Comparison of ENCODE assay signal across 26 cellular contexts in genomic region chr7:82393821-82394220, GRCh38.
"Had no signal": no experiment of that assay in that cellular context is flagged by ENCODE, and none has a peak within 500 bp of the region (broad histone marks: within the 10 kb centered on the region; RNA-seq: fewer than 3 reads in every experiment).

No MANE protein-coding gene starts in this region.

- H3K4me1 Mint-ChIP-seq: stimulated activated effector memory CD8-positive, alpha-beta T cell treated with anti-CD3 and anti-CD28 coated beads, Interleukin-12 subunit alpha, Interleukin-12 subunit beta, amount 100 ng/mL, for 72 hours; stimulated activated naive B cell treated with anti-CD40 and anti-IgM and Interleukin-4, amounts not matched to agents 10 μg/mL and 1 μg/mL and 100 μg/mL, for 72 hours had no signal

- H3K9ac ChIP-seq: neural progenitor cell, parathyroid adenoma had no signal

- H3K27ac Mint-ChIP-seq: nephron; neural progenitor cell; progenitor cell of endocrine pancreas; stimulated activated effector memory CD8-positive, alpha-beta T cell treated with anti-CD3 and anti-CD28 coated beads, Interleukin-12 subunit alpha, Interleukin-12 subunit beta, amount 100 ng/mL, for 72 hours; stimulated activated naive B cell treated with anti-CD40 and anti-IgM and Interleukin-4, amounts not matched to agents 10 μg/mL and 1 μg/mL and 100 μg/mL, for 72 hours; stimulated activated naive CD8-positive, alpha-beta T cell treated with anti-CD3 and anti-CD28 coated beads, Interleukin-15, Interleukin-2, amounts not matched to agents 100 ng/mL and 50 ng/mL, for 24 hours had no signal

- H3K27ac ChIP-seq: neural progenitor cell, ovary, parathyroid adenoma, right lobe of liver, sigmoid colon, stomach, thoracic aorta, thyroid gland, tibial nerve, upper lobe of left lung, vagina had no signal

- H3K79me2 ChIP-seq: parathyroid adenoma had no signal

- H2AFZ ChIP-seq: neural progenitor cell, parathyroid adenoma had no signal

- H3K36me3 ChIP-seq: neural progenitor cell, ovary, right lobe of liver, sigmoid colon, stomach, thoracic aorta, thyroid gland, tibial nerve, upper lobe of left lung, vagina had no signal

- H3K4me1 ChIP-seq: parathyroid adenoma, right lobe of liver, stomach, thyroid gland, tibial nerve, upper lobe of left lung, vagina had no signal

- H3K36me3 Mint-ChIP-seq: neural progenitor cell; stimulated activated effector memory CD8-positive, alpha-beta T cell treated with anti-CD3 and anti-CD28 coated beads, Interleukin-12 subunit alpha, Interleukin-12 subunit beta, amount 100 ng/mL, for 72 hours; stimulated activated naive B cell treated with anti-CD40 and anti-IgM and Interleukin-4, amounts not matched to agents 10 μg/mL and 1 μg/mL and 100 μg/mL, for 72 hours had no signal

- H3K27me3 ChIP-seq: neural progenitor cell, ovary, right lobe of liver, sigmoid colon, stomach, thyroid gland, tibial nerve, upper lobe of left lung, vagina had no signal

- H3K27me3 Mint-ChIP-seq: progenitor cell of endocrine pancreas; stimulated activated naive B cell treated with anti-CD40 and anti-IgM and Interleukin-4, amounts not matched to agents 10 μg/mL and 1 μg/mL and 100 μg/mL, for 72 hours; stimulated activated naive CD8-positive, alpha-beta T cell treated with anti-CD3 and anti-CD28 coated beads, Interleukin-15, Interleukin-2, amounts not matched to agents 100 ng/mL and 50 ng/mL, for 24 hours had no signal

- H3K4me2 ChIP-seq: neural progenitor cell had no signal

- H3K9me3 ChIP-seq: ovary, psoas muscle, right lobe of liver, sigmoid colon, stomach, thoracic aorta, thyroid gland, upper lobe of left lung, vagina had no signal

- H3K4me3 Mint-ChIP-seq: nephron; neural progenitor cell; stimulated activated effector memory CD8-positive, alpha-beta T cell treated with anti-CD3 and anti-CD28 coated beads, Interleukin-12 subunit alpha, Interleukin-12 subunit beta, amount 100 ng/mL, for 72 hours; stimulated activated naive B cell treated with anti-CD40 and anti-IgM and Interleukin-4, amounts not matched to agents 10 μg/mL and 1 μg/mL and 100 μg/mL, for 72 hours; stimulated activated naive CD8-positive, alpha-beta T cell treated with anti-CD3 and anti-CD28 coated beads, Interleukin-15, Interleukin-2, amounts not matched to agents 100 ng/mL and 50 ng/mL, for 24 hours had no signal

- H3K4me3 ChIP-seq: neural progenitor cell, ovary, psoas muscle, right lobe of liver, sigmoid colon, stomach, thoracic aorta, thyroid gland, tibial nerve, upper lobe of left lung, vagina had no signal

- DNase-seq: occipital lobe; ovary; posterior cingulate gyrus; psoas muscle; right cardiac atrium; right lobe of liver; sigmoid colon; small intestine; stimulated activated CD4-positive, alpha-beta T cell treated with anti-CD3 and anti-CD28 coated beads, Interleukin-15, amount 100 ng/mL, for 24 hours; stimulated activated CD4-positive, alpha-beta T cell treated with anti-CD3 and anti-CD28 coated beads, Interleukin-2, amount 100 ng/mL, for 24 hours; stimulated activated CD4-positive, alpha-beta T cell treated with anti-CD3 and anti-CD28 coated beads, Interleukin-2, amount 100 ng/mL, for 48 hours; stimulated activated CD4-positive, alpha-beta T cell treated with anti-CD3 and anti-CD28 coated beads, Interleukin-4, amount 100 ng/mL, for 24 hours; stimulated activated naive B cell treated with anti-CD40 and anti-IgM and Interleukin-4, amounts not matched to agents 10 μg/mL and 1 μg/mL and 100 μg/mL, for 72 hours; stimulated activated naive CD4-positive, alpha-beta T cell treated with Interleukin-2 at 50 U/mL for 16 hours; stomach; thyroid gland; upper lobe of left lung had no signal

- ATAC-seq: psoas muscle; right cardiac atrium; right lobe of liver; stimulated activated effector memory CD8-positive, alpha-beta T cell treated with anti-CD3 and anti-CD28 coated beads, Interleukin-12 subunit alpha, Interleukin-12 subunit beta, amount 100 ng/mL, for 72 hours; stimulated activated naive B cell treated with anti-CD40 and anti-IgM and Interleukin-4, amounts not matched to agents 10 μg/mL and 1 μg/mL and 100 μg/mL, for 72 hours had no signal

- H3K9me3 Mint-ChIP-seq: neural progenitor cell; stimulated activated naive B cell treated with anti-CD40 and anti-IgM and Interleukin-4, amounts not matched to agents 10 μg/mL and 1 μg/mL and 100 μg/mL, for 72 hours had no signal
